9 cellular contexts compared by ENCODE assay signal in the genomic region with DNA sequence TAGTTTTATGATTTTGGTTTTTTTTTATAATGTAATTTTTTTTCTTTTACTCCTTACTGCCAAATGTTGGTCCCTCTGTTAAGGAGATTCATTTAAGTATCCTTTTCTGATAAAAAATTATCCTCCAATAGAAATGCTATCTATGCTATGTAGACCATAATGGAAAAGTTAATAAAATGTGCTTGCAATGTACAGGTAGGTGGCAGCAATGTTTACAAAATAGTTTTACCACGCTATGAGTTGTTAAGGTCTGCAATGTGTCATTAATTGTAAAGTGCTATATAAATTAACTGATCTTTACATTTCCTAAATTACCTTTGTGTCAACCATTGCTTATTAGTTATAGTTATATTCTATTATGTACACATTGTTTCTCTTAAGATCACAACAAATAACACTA. TPM values are rescaled to one million over a fixed set of nuclear protein-coding genes. Genes with fewer than 3 reads are reported as not detected.
A peak's percentile ranks its signal among the peaks of the same experiment; 100 is the strongest.
DNase-seq lines count a peak whose midpoint lies in the region; ATAC-seq, FAIRE-seq and TF ChIP-seq lines count a peak whose summit lies in the region.
"Had no signal": no experiment of that assay in that cellular context is flagged by ENCODE, and none has a peak within 500 bp of the region (broad histone marks: within the 10 kb centered on the region; RNA-seq: fewer than 3 reads in every experiment).

No MANE protein-coding gene starts in this region.

- ATAC-seq in GM19043 (IDR thresholded peaks at IDR 0.05; ENCODE audit: low read depth, unreplicated experiment) (peak; percentile 31), HG03439 (IDR thresholded peaks at IDR 0.05; ENCODE audit: unreplicated experiment) (peak; percentile 30), left cardiac atrium (no peak)

- H3K36me3 ChIP-seq in Peyer's patch, result no peaks in the 10 kb centered on the region
- H3K36me3 ChIP-seq: thoracic aorta had no signal

- no peaks in the 10 kb centered on the region for H3K9me3 ChIP-seq in Peyer's patch
- H3K9me3 ChIP-seq: thoracic aorta had no signal

- H3K4me1 ChIP-seq in Peyer's patch, result peaks cover 0 to under 1% (median 0%) of the 10 kb centered on the region in 4 donors

- DNase-seq in D721Med (ENCODE audit: insufficient read length, low spot score) (no peak), Peyer's patch (no peak), left kidney (ENCODE audit: low read depth, low spot score) (peak; percentile 53), left cardiac atrium (no peak)
- no peak for DNase-seq in stimulated activated CD4-positive, alpha-beta T cell treated with anti-CD3 and anti-CD28 coated beads, Interleukin-2, amount 100 ng/mL, for 48 hours
- no peak for DNase-seq in activated naive CD4-positive, alpha-beta T cell treated with Interleukin-2 at 50 U/mL for 16 hours

- peak; percentile 66 for FAIRE-seq in D721Med (lab: Jason Lieb, UNC)

- H3K27me3 ChIP-seq in Peyer's patch, result no peaks in the 10 kb centered on the region

- TF ChIP-seq CTCF in D721Med (IDR thresholded peaks at IDR 0.05; ENCODE audit: insufficient read depth, missing control alignments) (peak; percentile 67), Peyer's patch (IDR thresholded peaks at IDR 0.05) (peak in 5 of 6 experiments; percentile 33 to 52 (median 45))

- no peak overlapping the region for H3K27ac ChIP-seq in Peyer's patch
- H3K27ac ChIP-seq: thoracic aorta had no signal

- TF ChIP-seq POLR2A in Peyer's patch (IDR thresholded peaks at IDR 0.05), result no peak

- no peak overlapping the region for H3K4me3 ChIP-seq in Peyer's patch
- H3K4me3 ChIP-seq: thoracic aorta had no signal

- intact Hi-C loops in left cardiac atrium (cut with DNase I), result loop anchor here in 1 of 2 donors (5.0 kb wide), 1 partner anchor 153 kb away; a partner anchor contains a TSS

RNA-seq across cellular contexts. Expression of a gene that starts 3.8 kb away (rescaled TPM):
- total RNA-seq in Peyer's patch, result 10 to 100 TPM; 26.3 to 99.0 (median 40.0) TPM
- 10 to 100 TPM; 10.3 to 10.6 TPM for total RNA-seq in left cardiac atrium

RNA-seq across cellular contexts. Expression of a gene that starts 9.4 kb away (rescaled TPM):
- total RNA-seq in Peyer's patch (10 to 100 TPM in 1 of 4 donors, 1 to 10 TPM in 1, not detected in 2; 1.5 to 13.2 TPM), left cardiac atrium (under 1 TPM in 1 of 2 donors, not detected in 1; 0.15 TPM)

Comparison
In these comparisons a context has a peak if more than half of its experiments do, and no peak if none do; other contexts are left out.
1. ATAC-seq: peak in GM19043 (single experiment) and HG03439 (single experiment); none in left cardiac atrium (0 of 2).